ENCODE assay signal across 8 cellular contexts in the genomic region with DNA sequence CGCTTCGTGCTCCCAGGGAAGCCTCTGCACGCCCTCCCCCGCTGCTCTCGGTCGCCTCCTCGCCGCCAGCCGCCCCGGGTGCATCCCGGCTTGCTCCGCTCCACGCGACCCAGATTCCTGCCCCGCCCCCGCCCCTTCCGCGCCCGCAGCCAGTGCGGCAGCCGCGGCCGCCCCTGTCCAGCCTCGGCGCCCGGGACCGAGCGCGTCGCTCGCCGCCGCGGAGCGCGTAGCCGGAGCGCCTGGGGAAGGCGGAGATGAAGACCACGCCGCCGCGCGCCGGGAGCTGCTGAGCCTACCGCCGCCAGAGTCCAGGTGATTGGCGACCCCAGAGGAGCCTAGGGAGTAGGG. TPM values are rescaled to one million over a fixed set of nuclear protein-coding genes. Genes with fewer than 3 reads are reported as not detected.
A peak's percentile ranks its signal among the peaks of the same experiment; 100 is the strongest.
DNase-seq lines count a peak whose midpoint lies in the region; ATAC-seq and TF ChIP-seq lines count a peak whose summit lies in the region.

Gene ELMOD1, plus strand, starts transcription at position 50 of the 348 bp plus-strand sequence. CDS start 27,043 bp downstream, outside the sequence.

- H3K27me3 Mint-ChIP-seq in activated naive CD4-positive, alpha-beta T cell treated with anti-CD3 and anti-CD28 coated beads, Interleukin-2, amount 50 U/mL, for 24 hours: peaks cover 67% of the 10 kb centered on the region

- peaks cover 2% of the 10 kb centered on the region for H3K36me3 Mint-ChIP-seq in activated naive CD4-positive, alpha-beta T cell treated with anti-CD3 and anti-CD28 coated beads, Interleukin-2, amount 50 U/mL, for 24 hours

- peak within 1 kb of the TSS; percentile 86 for H3K4me3 Mint-ChIP-seq in activated naive CD4-positive, alpha-beta T cell treated with anti-CD3 and anti-CD28 coated beads, Interleukin-2, amount 50 U/mL, for 24 hours

- H3K27ac Mint-ChIP-seq in activated naive CD4-positive, alpha-beta T cell treated with anti-CD3 and anti-CD28 coated beads, Interleukin-2, amount 50 U/mL, for 24 hours: peak within 1 kb of the TSS; percentile 52

- H3K27me3 ChIP-seq in H7 (ENCODE audit: control insufficient read depth, insufficient read depth, low read length): peaks cover 68% of the 10 kb centered on the region

- H3K9me3 Mint-ChIP-seq in activated naive CD4-positive, alpha-beta T cell treated with anti-CD3 and anti-CD28 coated beads, Interleukin-2, amount 50 U/mL, for 24 hours: peaks cover 5% of the 10 kb centered on the region

- intact Hi-C loops in Right ventricle myocardium superior (cut with DNase I): no loop called here

- peaks cover 33% of the 10 kb centered on the region for H3K4me1 Mint-ChIP-seq in activated naive CD4-positive, alpha-beta T cell treated with anti-CD3 and anti-CD28 coated beads, Interleukin-2, amount 50 U/mL, for 24 hours

- H3K36me3 ChIP-seq in H7 (replicated peaks; ENCODE audit: control insufficient read depth, insufficient read depth, low read length): no peaks in the 10 kb centered on the region

- TF ChIP-seq CTCF in omental fat pad (IDR thresholded peaks at IDR 0.05): no peak

- DNase-seq in NCI-H1694 treated with DMSO at 0.1 percent for 48 hours (lab: John Stamatoyannopoulos, UW) (peak; percentile 2), NCI-H1694 (lab: John Stamatoyannopoulos, UW) (no peak), H7 (peak; percentile 87), NCI-H1930 (lab: John Stamatoyannopoulos, UW) (peak; percentile 31 to 37), Right ventricle myocardium superior (peak; percentile 70), omental fat pad (ENCODE audit: low spot score) (no peak)

- H3K4me3 ChIP-seq in H7 (ENCODE audit: insufficient read depth, low read depth, low read length): peak within 1 kb of the TSS; percentile 59

- peak; percentile 95 for ATAC-seq in Right ventricle myocardium superior (ENCODE audit: poor library complexity)
- ATAC-seq in omental fat pad (ENCODE audit: low FRiP score): peak; percentile 37
- no peak for ATAC-seq in GM19328 (IDR thresholded peaks at IDR 0.05; ENCODE audit: unreplicated experiment)

RNA-seq across cellular contexts. Expression of gene ELMOD1, which starts in this region (rescaled TPM):
- 0.07 and 0.15 TPM in 2 replicates for total RNA-seq in H7 (2014; rRNA removed; shearing (Covaris generic))
- total RNA-seq in Right ventricle myocardium superior: 1.00 TPM
- total RNA-seq in omental fat pad: not detected

Comparison
In these comparisons a context has a peak if more than half of its experiments do, and no peak if none do; other contexts are left out.
1. DNase-seq: peak in NCI-H1694 treated with DMSO at 0.1 percent for 48 hours (single experiment) and NCI-H1930 (2 of 2); none in NCI-H1694 (single experiment) and omental fat pad (single experiment).
2. Peak in DNase-seq and H3K4me3 ChIP-seq in H7; RNA of the gene not detected or under 1 TPM.
3. Peak in DNase-seq and ATAC-seq in Right ventricle myocardium superior; RNA of the gene not detected or under 1 TPM.
4. Peak in ATAC-seq in omental fat pad; RNA of the gene not detected or under 1 TPM.